12 cellular contexts compared by ENCODE assay signal in genomic region chr6:37173573-37174195, GRCh38. TPM values are rescaled to one million over a fixed set of nuclear protein-coding genes. Genes with fewer than 3 reads are reported as not detected.
DNase-seq lines count a peak whose midpoint lies in the region; ATAC-seq, FAIRE-seq and TF ChIP-seq lines count a peak whose summit lies in the region.
"Had no signal": no experiment of that assay in that cellular context is flagged by ENCODE, and none has a peak within 500 bp of the region (broad histone marks: within the 10 kb centered on the region; RNA-seq: fewer than 3 reads in every experiment).

No MANE protein-coding gene starts in this region.

- H2AFZ ChIP-seq in K562 (ENCODE audit: low read depth, low read length): no peak overlapping the region
- H2AFZ ChIP-seq: parathyroid adenoma had no signal

- H3K36me3 Mint-ChIP-seq in CD4-positive, CD25-positive, alpha-beta regulatory T cell: peaks cover 58% of the 10 kb centered on the region

- POLR2A ChIA-PET in K562 (lab: Yijun Ruan, JAX): interaction anchor here (0.5 to 9.3 kb wide), 19 partner anchors 9 to 563 kb away, joined by 3 to 128 read pairs (median 4); no protein-coding TSS in a partner anchor

- peak in 1 of 3 donors; percentile 75 for DNase-seq in CD4-positive, CD25-positive, alpha-beta regulatory T cell
- DNase-seq in K562 (ENCODE audit: extremely low read depth in 1 of 4, low spot score in 3 of 4): peak in 3 of 4 experiments; percentile 28 to 84 (median 65)
- no peak for DNase-seq in head of caudate nucleus
- no peak for DNase-seq in NCI-H2196 (lab: John Stamatoyannopoulos, UW; ENCODE audit: unreplicated experiment)
- DNase-seq in pons (ENCODE audit: low spot score): no peak
- DNase-seq: DMS153, Kasumi-1, T1000 had no signal

- peaks cover 22% of the 10 kb centered on the region; the same call in 1 of the 2 replicates for H4K20me1 ChIP-seq in K562 (replicated peaks; ENCODE audit: control insufficient read depth, insufficient read depth, low read length)

- H3K79me2 ChIP-seq in K562 (ENCODE audit: control insufficient read depth, insufficient read depth, low read length): peaks cover 85% of the 10 kb centered on the region
- H3K79me2 ChIP-seq: parathyroid adenoma had no signal

- peaks cover 0 to 2% (median 0%) of the 10 kb centered on the region in 7 donors for H3K9me3 Mint-ChIP-seq in CD4-positive, CD25-positive, alpha-beta regulatory T cell

- in situ Hi-C loops in K562 (cut with MboI): loop anchor here (5.0 to 10.0 kb wide), 3 partner anchors 34 to 149 kb away; no protein-coding TSS in a partner anchor

- H3K9ac ChIP-seq in K562 (ENCODE audit: insufficient read depth in 1 of 2, low read depth in 2 of 2, low read length in 2 of 2): peak overlapping the region; percentile 87 to 98
- H3K9ac ChIP-seq: parathyroid adenoma had no signal

- no TSS peak for BruUV-seq in K562 (replicated peaks; lab: Mats Ljungman, UMichigan)

- H3K4me3 Mint-ChIP-seq in CD4-positive, CD25-positive, alpha-beta regulatory T cell: peak overlapping the region; percentile 93 to 100 (median 98)

- no peaks in the 10 kb centered on the region for H3K9me1 ChIP-seq in K562 (ENCODE audit: control insufficient read depth, insufficient read depth, low read length)

- peaks cover 40% of the 10 kb centered on the region for H3K36me3 ChIP-seq in CD4-positive, CD25-positive, alpha-beta regulatory T cell (ENCODE audit: control insufficient read depth, insufficient read depth, low read length)
- peaks cover 69% of the 10 kb centered on the region for H3K36me3 ChIP-seq in K562 (ENCODE audit: control insufficient read depth, insufficient read depth, low read length)

- FAIRE-seq in K562 (lab: Jason Lieb, UNC): no peak

- peak overlapping the region; percentile 90 to 96 (median 94) for H3K27ac Mint-ChIP-seq in CD4-positive, CD25-positive, alpha-beta regulatory T cell

- WGBS in K562 (ENCODE audit: insufficient coverage, low coverage, missing lambda C conversion rate): 3% methylated on average over 8 of the region's 8 CpGs

- no peak for TF ChIP-seq EP300 in K562 (IDR thresholded peaks at IDR 0.05; ENCODE audit: low read length)

- peak overlapping the region; percentile 87 for H3K4me2 ChIP-seq in K562 (ENCODE audit: insufficient read depth, low read length)

- TF ChIP-seq POLR2A in K562 (conservative IDR thresholded peaks at IDR 0.05): peak; percentile 69

- H3K27me3 Mint-ChIP-seq in CD4-positive, CD25-positive, alpha-beta regulatory T cell: peaks cover 6% of the 10 kb centered on the region

- H3K4me3 ChIP-seq in CD4-positive, CD25-positive, alpha-beta regulatory T cell (ENCODE audit: low read depth, low read length): peak overlapping the region; percentile 98
- H3K4me3 ChIP-seq in K562 (peak overlapping the region; percentile 97), skin epidermis (peak overlapping the region in 3 of 7 experiments; percentile 13 to 95 (median 74))

- H3K27me3 ChIP-seq in CD4-positive, CD25-positive, alpha-beta regulatory T cell (ENCODE audit: control insufficient read depth, insufficient read depth, low read length): no peaks in the 10 kb centered on the region
- no peaks in the 10 kb centered on the region for H3K27me3 ChIP-seq in K562 (ENCODE audit: control insufficient read depth in 2 of 2, insufficient read depth in 2 of 2, low read length in 2 of 2)

- H3K4me1 Mint-ChIP-seq in CD4-positive, CD25-positive, alpha-beta regulatory T cell: peaks cover 43 to 68% (median 55%) of the 10 kb centered on the region in 4 donors

- CTCF ChIA-PET in K562 (lab: Yijun Ruan, JAX; ENCODE audit: low intra/inter-chr PET ratio): interaction anchor here (0.7 to 5.6 kb wide), 5 partner anchors 34 to 154 kb away, joined by 3 to 77 read pairs (median 8); no protein-coding TSS in a partner anchor

- peak overlapping the region; percentile 82 for H3K27ac ChIP-seq in CD4-positive, CD25-positive, alpha-beta regulatory T cell (ENCODE audit: insufficient read depth, low read length, poor library complexity, severe bottlenecking)
- H3K27ac ChIP-seq in VCaP (peak overlapping the region; percentile 92), K562 (ENCODE audit: extremely low read depth, low read depth, low read length) (peak overlapping the region; percentile 82), skin epidermis (peak overlapping the region in 16 of 21 experiments; percentile 8 to 99 (median 94))
- H3K27ac ChIP-seq: parathyroid adenoma had no signal

- H3K4me1 ChIP-seq in CD4-positive, CD25-positive, alpha-beta regulatory T cell (ENCODE audit: control insufficient read depth, insufficient read depth, low read length, poor library complexity, severe bottlenecking): peaks cover 61% of the 10 kb centered on the region
- H3K4me1 ChIP-seq in K562 (replicated peaks in 1 of 2; ENCODE audit: control insufficient read depth in 2 of 2, insufficient read depth in 2 of 2, low read length in 2 of 2): peaks cover 30 to 39% of the 10 kb centered on the region in 2 experiments

- no peak for ATAC-seq in CD4-positive, CD25-positive, alpha-beta regulatory T cell (ENCODE audit: low read depth in 2 of 2)
- ATAC-seq in K562 (0 out of 3 replicates have a peak, but pooled peaks have one; percentile 0), HG03095 (IDR thresholded peaks at IDR 0.05; ENCODE audit: unreplicated experiment) (no peak)

- intact Hi-C loops in K562 (cut with micrococcal nuclease): loop anchor here (5.0 kb wide), 2 partner anchors 71 to 84 kb away; partner anchors contain the start of genes TBC1D22B and TMEM217
- intact Hi-C loops in head of caudate nucleus (cut with DNase I): loop anchor here (2.0 to 10.0 kb wide), 2 partner anchors 123 to 289 kb away; partner anchors contain the start of gene C6orf89

- TF ChIP-seq RAD21 in K562 (CRISPR knock-in tag; conservative IDR thresholded peaks at IDR 0.05 in 1 of 2, IDR thresholded peaks at IDR 0.05 in 1 of 2): peak in 1 of 2 experiments; percentile 1; a peak in 3 of 4 replicates

- no peaks in the 10 kb centered on the region for H3K9me3 ChIP-seq in CD4-positive, CD25-positive, alpha-beta regulatory T cell (ENCODE audit: control insufficient read depth in 2 of 2, low read length in 2 of 2)
- no peaks in the 10 kb centered on the region; the same call in 1 of the 2 replicates for H3K9me3 ChIP-seq in K562 (replicated peaks; ENCODE audit: control insufficient read depth, insufficient read depth, low read depth, low read length)

- TF ChIP-seq CTCF in VCaP (conservative IDR thresholded peaks at IDR 0.05) (no peak), K562 (IDR thresholded peaks at IDR 0.05 in 2 of 3, conservative IDR thresholded peaks at IDR 0.05 in 1 of 3; ENCODE audit: insufficient read depth in 2 of 3, low read depth in 1 of 3, low read length in 3 of 3) (no peak)

TF ChIP-seq in K562, 482 proteins besides CTCF, POLR2A, EP300 and RAD21 (continues in another document):
- peak in 1 of 2 experiments; percentile 43; a peak in 1 of 4 replicates for TF ChIP-seq SIN3A (IDR thresholded peaks at IDR 0.05; ENCODE audit: borderline replicate concordance in 2 of 2, control insufficient read depth in 1 of 2, low read depth in 2 of 2, low read length in 2 of 2)
- peak; percentile 80 for TF ChIP-seq NFIC (IDR thresholded peaks at IDR 0.05)
- peak; percentile 20; the same call in 1 of the 2 replicates for TF ChIP-seq MTA3 (IDR thresholded peaks at IDR 0.05; ENCODE audit: borderline replicate concordance)
- TF ChIP-seq RCOR1 (IDR thresholded peaks at IDR 0.05; ENCODE audit: borderline replicate concordance in 1 of 2, low read depth in 2 of 2, low read length in 2 of 2): peak in 1 of 2 experiments; percentile 84; a peak in 2 of 4 replicates
- peak; percentile 45; the same call in 1 of the 2 replicates for TF ChIP-seq CREB3L1 (IDR thresholded peaks at IDR 0.05; ENCODE audit: borderline replicate concordance, low read depth)
- peak; percentile 56 for TF ChIP-seq POLR2G (IDR thresholded peaks at IDR 0.05; ENCODE audit: low read depth, low read length)
- 0 out of 2 replicates have a peak, but pooled peaks have one; percentile 47 for TF ChIP-seq ZNF830 (CRISPR knock-in tag; IDR thresholded peaks at IDR 0.05)
- TF ChIP-seq ZFPM2 (CRISPR knock-in tag; IDR thresholded peaks at IDR 0.05): no peak; the same call in 1 of the 2 replicates
- peak; percentile 38; the same call in 1 of the 2 replicates for TF ChIP-seq ZNF583 (CRISPR knock-in tag; IDR thresholded peaks at IDR 0.05)
- TF ChIP-seq HDGF (IDR thresholded peaks at IDR 0.05): peak; percentile 8; the same call in 1 of the 2 replicates
- TF ChIP-seq ZNF232 (CRISPR knock-in tag; IDR thresholded peaks at IDR 0.05): no peak

RNA-seq across cellular contexts. Expression of gene PIM1, which starts 3.7 kb away (rescaled TPM):
- total RNA-seq in CD4-positive, CD25-positive, alpha-beta regulatory T cell: 161 TPM
- 100 to 1,000 TPM; 105 to 149 (median 127) TPM for polyA plus RNA-seq in CD4-positive, CD25-positive, alpha-beta regulatory T cell
- 217 and 312 TPM in 2 replicates for total RNA-seq in K562 (2011; cell fraction: chromatin; rRNA removed; ENCODE audit: low replicate concordance)
- 221 and 239 TPM in 2 replicates for total RNA-seq in K562 (2011; cell fraction: nucleolus; rRNA removed)
- total RNA-seq in K562 (2011; cell fraction: nucleoplasm; rRNA removed): 299 and 384 TPM in 2 replicates
- total RNA-seq in K562 (2014; rRNA removed): 169 and 190 TPM in 2 replicates
- 175 and 193 TPM in 2 replicates for total RNA-seq in K562 (2014; rRNA removed; fragmentation: Illumina TruSeq; extraction: Trizol)
- 211 and 212 TPM in 2 replicates for total RNA-seq in K562 (2015; rRNA removed; fragmentation: Illumina TruSeq; extraction: Trizol)
- total RNA-seq in K562 (2021): 358 and 364 TPM in 2 replicates
- polyA plus RNA-seq in K562 (2011; rRNA removed): 296 and 429 TPM in 2 replicates
- polyA plus RNA-seq in K562 (2011; cell fraction: cytosol; rRNA removed): 314 and 336 TPM in 2 replicates
- polyA plus RNA-seq in K562 (2011; cell fraction: nucleus; rRNA removed): 653 and 742 TPM in 2 replicates
- polyA plus RNA-seq in K562 (2012): 412 and 745 TPM in 2 replicates
- 574 and 789 TPM in 2 replicates for polyA plus RNA-seq in K562 (2014; fragmentation: Illumina TruSeq; extraction: Trizol)
- 10 to 100 TPM; 19.0 to 62.4 TPM for polyA plus RNA-seq in K562 (2014; fragmentation: Nextera tagmentation; extraction: Ambion mirVana)
- 235 and 249 TPM in 2 replicates for polyA plus RNA-seq in K562 (2014; rRNA removed)
- polyA minus RNA-seq in K562 (2011; rRNA and poly(A)+ RNA removed): 158 and 187 TPM in 2 replicates
- polyA minus RNA-seq in K562 (2011; cell fraction: cytosol; rRNA and poly(A)+ RNA removed): 162 and 207 TPM in 2 replicates
- 177 and 202 TPM in 2 replicates for polyA minus RNA-seq in K562 (2011; cell fraction: nucleus; rRNA and poly(A)+ RNA removed)

Comparison
In these comparisons a context has a peak if more than half of its experiments do, and no peak if none do; other contexts are left out.
1. DNase-seq: peak in K562 (3 of 4); none in head of caudate nucleus (0 of 42), NCI-H2196 (single experiment) and pons (single experiment).
2. Peak in every context shown above with its lines, with median percentiles within 50 percentile points of each other: H3K27ac ChIP-seq.